Comparison of ENCODE assay signal across 1 cellular context in genomic region chrX:118724352-118724751, GRCh38.
TF ChIP-seq lines count a peak whose summit lies in the region.

No MANE protein-coding gene starts in this region.

TF ChIP-seq in HepG2, 621 proteins besides CTCF, POLR2A, EP300 and RAD21:
- no peak for TF ChIP-seq ZNF746 (CRISPR knock-in tag; IDR thresholded peaks at IDR 0.05)
- no peak for TF ChIP-seq TFE3 (CRISPR knock-in tag; IDR thresholded peaks at IDR 0.05)
- TF ChIP-seq SRY (CRISPR knock-in tag; IDR thresholded peaks at IDR 0.05) = no peak
- TF ChIP-seq HIC2 (CRISPR knock-in tag; IDR thresholded peaks at IDR 0.05; ENCODE audit: low read depth) = no peak
- TF ChIP-seq PHF5A (CRISPR knock-in tag; IDR thresholded peaks at IDR 0.05; ENCODE audit: low read depth, unreplicated experiment) = no peak
- TF ChIP-seq ZNF766 (CRISPR knock-in tag; IDR thresholded peaks at IDR 0.05; ENCODE audit: borderline replicate concordance) = no peak
- no peak for TF ChIP-seq POLR2AphosphoS5 (IDR thresholded peaks at IDR 0.05; ENCODE audit: low read depth, low read length)
- TF ChIP-seq IKZF1 (IDR thresholded peaks at IDR 0.05) = no peak
- no peak for TF ChIP-seq NR1H2 (CRISPR knock-in tag; IDR thresholded peaks at IDR 0.05; ENCODE audit: borderline replicate concordance, low read depth)
- no peak for TF ChIP-seq JUND (CRISPR knock-in tag; IDR thresholded peaks at IDR 0.05)
- no peak for TF ChIP-seq U2AF2 (IDR thresholded peaks at IDR 0.05; ENCODE audit: low read depth, low read length)
- TF ChIP-seq KDM4B (CRISPR knock-in tag; IDR thresholded peaks at IDR 0.05) = no peak
- TF ChIP-seq ZNF713 (CRISPR knock-in tag; IDR thresholded peaks at IDR 0.05) = no peak
- TF ChIP-seq ZFP37 (CRISPR knock-in tag; IDR thresholded peaks at IDR 0.05; ENCODE audit: borderline replicate concordance) = no peak
- TF ChIP-seq ZNF274 (CRISPR knock-in tag; IDR thresholded peaks at IDR 0.05) = no peak
